Comparison of ENCODE assay signal across 24 cellular contexts in genomic region chr2:38427936-38428335, GRCh38.
"Had no signal": no experiment of that assay in that cellular context is flagged by ENCODE, and none has a peak within 500 bp of the region (broad histone marks: within the 10 kb centered on the region; RNA-seq: fewer than 3 reads in every experiment).

No MANE protein-coding gene starts in this region.

- ATAC-seq: activated CD4-positive, CD25-positive, alpha-beta regulatory T cell treated with anti-CD3 and anti-CD28 coated beads, Interleukin-2, amount 50 U/mL, for 24 hours; activated CD8-positive, alpha-beta memory T cell treated with anti-CD3 and anti-CD28 coated beads, Interleukin-2, amount 10 ng/mL, durations not matched to agents 7 days and 5 days; activated CD8-positive, alpha-beta T cell treated with anti-CD3 and anti-CD28 coated beads for 36 hours; gastroesophageal sphincter; mucosa of descending colon; pancreas; psoas muscle had no signal

- H3K9me3 ChIP-seq: gastroesophageal sphincter, lower lobe of right lung, mucosa of descending colon, pancreas, psoas muscle, right atrium auricular region, tibial nerve had no signal

- H3K4me1 ChIP-seq: lower lobe of right lung, pancreas, psoas muscle had no signal

- H3K27ac ChIP-seq: epithelial cell of prostate, lower lobe of right lung, pancreas, psoas muscle, right atrium auricular region had no signal

- H3K36me3 ChIP-seq: gastroesophageal sphincter, lower lobe of right lung, pancreas, right atrium auricular region, tibial nerve had no signal

- H3K4me3 ChIP-seq: gastroesophageal sphincter, lower lobe of right lung, mucosa of descending colon, pancreas, psoas muscle, right atrium auricular region, tibial nerve had no signal

- DNase-seq: activated CD4-positive, alpha-beta T cell treated with anti-CD3 and anti-CD28 coated beads, Interleukin-2, amount 10 ng/mL, durations not matched to agents 24 days and 14 days; activated CD8-positive, alpha-beta memory T cell treated with anti-CD3 and anti-CD28 coated beads, Interleukin-2, amount 10 ng/mL, durations not matched to agents 7 days and 5 days; activated CD8-positive, alpha-beta T cell treated with anti-CD3 and anti-CD28 coated beads for 36 hours; activated effector memory CD4-positive, alpha-beta T cell treated with anti-CD3 and anti-CD28 coated beads, Interleukin-2, amount 50 U/mL, for 16 hours; activated naive CD4-positive, alpha-beta T cell treated with anti-CD3 and anti-CD28 coated beads, Interleukin-2, amount 10 ng/mL, durations not matched to agents 7 days and 5 days; activated T-cell treated with anti-CD3 and anti-CD28 coated beads for 4 hours; amygdala; cerebellar nuclear complex; cortex of kidney; head of caudate nucleus; kidney; lower lobe of right lung; mesendoderm; mucosa of descending colon; nephron progenitor cell; pancreas; psoas muscle; substantia nigra had no signal

- H3K27me3 ChIP-seq: gastroesophageal sphincter, pancreas, right atrium auricular region, tibial nerve had no signal

- FAIRE-seq: kidney, pancreas, urothelium cell line had no signal
